ENCODE assay signal across 26 cellular contexts in the genomic region with DNA sequence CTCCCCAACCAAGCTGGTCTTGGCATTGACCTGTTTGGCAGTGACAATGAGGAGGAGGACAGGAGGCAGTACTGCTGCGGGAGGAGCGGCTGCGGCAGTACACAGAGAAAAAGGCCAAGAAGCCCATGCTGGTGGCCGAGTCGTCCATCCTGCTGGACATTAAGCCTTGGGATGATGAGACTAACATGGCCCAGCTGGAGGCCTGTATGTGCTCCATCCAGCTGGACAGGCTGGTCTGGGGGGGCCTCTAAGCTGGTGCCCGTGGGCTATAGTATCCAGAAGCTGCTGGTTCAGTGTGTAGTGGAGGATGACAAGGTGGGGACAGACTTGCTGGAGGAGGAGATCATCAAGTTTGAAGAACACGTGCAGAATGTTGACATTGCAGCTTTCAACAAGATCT. TPM values are rescaled to one million over a fixed set of nuclear protein-coding genes. Genes with fewer than 3 reads are reported as not detected.
DNase-seq lines count a peak whose midpoint lies in the region; ATAC-seq, FAIRE-seq and TF ChIP-seq lines count a peak whose summit lies in the region.
"Had no signal": no experiment of that assay in that cellular context is flagged by ENCODE, and none has a peak within 500 bp of the region (broad histone marks: within the 10 kb centered on the region; RNA-seq: fewer than 3 reads in every experiment).

No MANE protein-coding gene starts in this region.

- WGBS in thyroid gland, 2 donors = 72 to 78% methylated on average over 7 of the region's 7 CpGs

- H3K27ac Mint-ChIP-seq in activated T-cell treated with anti-CD3 and anti-CD28 coated beads, Interleukin-2, amount 50 U/mL, for 72 hours = peak overlapping the region; percentile 38
- H3K27ac Mint-ChIP-seq in activated T-cell treated with anti-CD3 and anti-CD28 coated beads, Interleukin-2, amount 50 U/mL, for 24 hours = no peak overlapping the region
- no peak overlapping the region for H3K27ac Mint-ChIP-seq in osteocyte (ENCODE audit: unreplicated experiment)
- H3K27ac Mint-ChIP-seq: CD14-positive monocyte; CD4-positive, alpha-beta T cell; CD8-positive, alpha-beta memory T cell had no signal

- no peak for DNase-seq in activated T-cell treated with anti-CD3 and anti-CD28 coated beads, Interleukin-2, amount 50 U/mL, for 72 hours
- no peak for DNase-seq in activated T-cell treated with anti-CD3 and anti-CD28 coated beads, Interleukin-2, amount 50 U/mL, for 24 hours
- DNase-seq in D721Med (ENCODE audit: insufficient read length, low spot score) (peak; percentile 7), coronary artery (ENCODE audit: low spot score) (peak; percentile 63), osteocyte (ENCODE audit: extremely low spot score, unreplicated experiment) (peak; percentile 73), thyroid gland (no peak), GM12892 (ENCODE audit: insufficient read length) (no peak)
- DNase-seq: 8988T; ACHN; AML-193; BE2C; CD4-positive, alpha-beta T cell; CD8-positive, alpha-beta memory T cell; DMS153; EL; GDM1; GM23248; H7 had no signal

- no peaks in the 10 kb centered on the region for H3K36me3 ChIP-seq in thyroid gland
- H3K36me3 ChIP-seq: BE2C had no signal

- no peak for ATAC-seq in activated T-cell treated with anti-CD3 and anti-CD28 coated beads, Interleukin-2, amount 50 U/mL, for 72 hours (replicated peaks in 1 of 2)
- ATAC-seq in GM21526 (IDR thresholded peaks at IDR 0.05; ENCODE audit: low FRiP score, unreplicated experiment) = no peak
- ATAC-seq: A549, GM12878, HCT116 had no signal

- H3K27ac ChIP-seq in coronary artery (no peak overlapping the region), thyroid gland (no peak overlapping the region)
- H3K27ac ChIP-seq: A549; BLaER1 treated with 17β-estradiol and CSF1 and Interleukin-3, amounts not matched to agents 10 nM and 100 nM; GM23248 had no signal

- H3K9me3 ChIP-seq in thyroid gland = no peaks in the 10 kb centered on the region
- H3K9me3 ChIP-seq: A549, BE2C had no signal

- no peaks in the 10 kb centered on the region for H3K27me3 Mint-ChIP-seq in activated T-cell treated with anti-CD3 and anti-CD28 coated beads, Interleukin-2, amount 50 U/mL, for 72 hours (ENCODE audit: low read depth)
- H3K27me3 Mint-ChIP-seq in activated T-cell treated with anti-CD3 and anti-CD28 coated beads, Interleukin-2, amount 50 U/mL, for 24 hours = no peaks in the 10 kb centered on the region
- H3K27me3 Mint-ChIP-seq in osteocyte (ENCODE audit: unreplicated experiment) = no peaks in the 10 kb centered on the region
- H3K27me3 Mint-ChIP-seq: CD4-positive, alpha-beta T cell had no signal

- no peak overlapping the region for H3K4me3 Mint-ChIP-seq in activated T-cell treated with anti-CD3 and anti-CD28 coated beads, Interleukin-2, amount 50 U/mL, for 72 hours
- H3K4me3 Mint-ChIP-seq in activated T-cell treated with anti-CD3 and anti-CD28 coated beads, Interleukin-2, amount 50 U/mL, for 24 hours = no peak overlapping the region
- H3K4me3 Mint-ChIP-seq in osteocyte (ENCODE audit: unreplicated experiment) = no peak overlapping the region
- H3K4me3 Mint-ChIP-seq: CD14-positive monocyte; CD4-positive, alpha-beta T cell; CD8-positive, alpha-beta memory T cell had no signal

- H3K4me1 ChIP-seq in thyroid gland = no peaks in the 10 kb centered on the region
- H3K4me1 ChIP-seq: A549; BE2C; BLaER1 treated with 17β-estradiol and CSF1 and Interleukin-3, amounts not matched to agents 10 nM and 100 nM had no signal

- TF ChIP-seq CTCF in D721Med (IDR thresholded peaks at IDR 0.05; ENCODE audit: insufficient read depth, missing control alignments) = no peak
- no peak for TF ChIP-seq CTCF in coronary artery (IDR thresholded peaks at IDR 0.05)
- TF ChIP-seq CTCF in osteocyte (IDR thresholded peaks at IDR 0.05) = no peak
- TF ChIP-seq CTCF in thyroid gland (IDR thresholded peaks at IDR 0.05) = no peak

- TF ChIP-seq POLR2A in thyroid gland (IDR thresholded peaks at IDR 0.05) (no peak), GM12892 (IDR thresholded peaks at IDR 0.05; ENCODE audit: low read depth, low read length) (no peak)

- H3K4me1 Mint-ChIP-seq in activated T-cell treated with anti-CD3 and anti-CD28 coated beads, Interleukin-2, amount 50 U/mL, for 72 hours (ENCODE audit: low read depth) = no peaks in the 10 kb centered on the region
- H3K4me1 Mint-ChIP-seq in activated T-cell treated with anti-CD3 and anti-CD28 coated beads, Interleukin-2, amount 50 U/mL, for 24 hours (ENCODE audit: low read depth) = no peaks in the 10 kb centered on the region
- H3K4me1 Mint-ChIP-seq in osteocyte (ENCODE audit: unreplicated experiment) = no peaks in the 10 kb centered on the region
- H3K4me1 Mint-ChIP-seq: CD14-positive monocyte; CD8-positive, alpha-beta memory T cell had no signal

- peaks cover 0 to 8% of the 10 kb centered on the region in 2 donors for H3K36me3 Mint-ChIP-seq in activated T-cell treated with anti-CD3 and anti-CD28 coated beads, Interleukin-2, amount 50 U/mL, for 72 hours (ENCODE audit: insufficient read depth in 2 of 2)
- no peaks in the 10 kb centered on the region for H3K36me3 Mint-ChIP-seq in activated T-cell treated with anti-CD3 and anti-CD28 coated beads, Interleukin-2, amount 50 U/mL, for 24 hours (ENCODE audit: low read depth)
- H3K36me3 Mint-ChIP-seq in osteocyte (ENCODE audit: unreplicated experiment) = no peaks in the 10 kb centered on the region
- H3K36me3 Mint-ChIP-seq: CD14-positive monocyte; CD8-positive, alpha-beta memory T cell had no signal

- FAIRE-seq in D721Med (lab: Jason Lieb, UNC) (no peak), GM12892 (lab: Jason Lieb, UNC) (no peak)
- FAIRE-seq: A549, GM12878, GM18507, H1 had no signal

- H3K4me3 ChIP-seq in coronary artery (no peak overlapping the region), thyroid gland (replicated peaks in 1 of 3) (no peak overlapping the region)
- H3K4me3 ChIP-seq: A549; BLaER1 treated with 17β-estradiol and CSF1 and Interleukin-3, amounts not matched to agents 10 nM and 100 nM; GM12878; GM23248 had no signal

- no peaks in the 10 kb centered on the region for H3K27me3 ChIP-seq in thyroid gland
- H3K27me3 ChIP-seq: BE2C; BLaER1 treated with 17β-estradiol and CSF1 and Interleukin-3, amounts not matched to agents 10 nM and 100 nM had no signal

- intact Hi-C loops in thyroid gland (cut with DNase I) = no loop called here

- peaks cover 0 to 5% of the 10 kb centered on the region in 2 donors for H3K9me3 Mint-ChIP-seq in activated T-cell treated with anti-CD3 and anti-CD28 coated beads, Interleukin-2, amount 50 U/mL, for 72 hours
- peaks cover 7% of the 10 kb centered on the region for H3K9me3 Mint-ChIP-seq in activated T-cell treated with anti-CD3 and anti-CD28 coated beads, Interleukin-2, amount 50 U/mL, for 24 hours
- peaks cover 13% of the 10 kb centered on the region for H3K9me3 Mint-ChIP-seq in osteocyte (ENCODE audit: unreplicated experiment)
- H3K9me3 Mint-ChIP-seq: CD4-positive, alpha-beta T cell had no signal

RNA-seq across cellular contexts. Expression of gene ZNF273, which starts 39.1 kb away (rescaled TPM):
- total RNA-seq in activated T-cell treated with anti-CD3 and anti-CD28 coated beads, Interleukin-2, amount 50 U/mL, for 72 hours = 10 to 100 TPM; 15.0 to 19.2 TPM
- total RNA-seq in osteocyte = 1.8 and 2.8 TPM in 2 replicates
- total RNA-seq in thyroid gland = 10 to 100 TPM; 13.7 to 22.9 (median 18.3) TPM
- 6.1 TPM for polyA plus RNA-seq in GM12892 (2012; ENCODE audit: missing spikeins)

Comparison
In these comparisons a context has a peak if more than half of its experiments do, and no peak if none do; other contexts are left out.
1. DNase-seq: peak in D721Med (single experiment), coronary artery (single experiment) and osteocyte (single experiment); none in activated T-cell treated with anti-CD3 and anti-CD28 coated beads, Interleukin-2, amount 50 U/mL, for 72 hours (0 of 2), activated T-cell treated with anti-CD3 and anti-CD28 coated beads, Interleukin-2, amount 50 U/mL, for 24 hours (single experiment), thyroid gland (0 of 2) and GM12892 (single experiment).